Comparison of ENCODE assay signal across 8 cellular contexts in the genomic region with DNA sequence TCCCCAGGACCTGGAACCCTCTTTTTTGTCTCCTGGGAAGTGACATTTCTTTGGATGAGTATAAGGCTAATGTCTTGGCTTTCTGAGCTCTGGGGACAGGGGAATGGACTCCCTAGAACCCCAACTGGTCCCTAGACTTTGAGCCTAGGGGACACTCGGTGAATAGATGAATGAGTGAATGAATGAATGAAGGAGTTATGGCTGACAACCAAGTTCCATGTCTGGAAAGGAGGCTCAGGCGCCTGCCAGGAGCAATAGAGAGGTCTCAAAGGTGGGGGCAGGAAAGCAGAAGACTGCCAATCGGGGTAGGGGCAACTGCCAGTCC.
DNase-seq lines count a peak whose midpoint lies in the region; ATAC-seq and TF ChIP-seq lines count a peak whose summit lies in the region.

No MANE protein-coding gene starts in this region.

- ATAC-seq in stimulated activated naive CD8-positive, alpha-beta T cell treated with anti-CD3 and anti-CD28 coated beads, Interleukin-15, Interleukin-2, amounts not matched to agents 100 U/mL and 50 U/mL, for 24 hours = no peak

- no peaks in the 10 kb centered on the region for H3K9me3 ChIP-seq in mucosa of stomach (ENCODE audit: control insufficient read depth, low read length)

- H3K4me1 Mint-ChIP-seq in stimulated activated naive CD8-positive, alpha-beta T cell treated with anti-CD3 and anti-CD28 coated beads, Interleukin-15, Interleukin-2, amounts not matched to agents 100 ng/mL and 50 ng/mL, for 24 hours (ENCODE audit: low read depth) = peaks cover 22% of the 10 kb centered on the region

- peak overlapping the region; percentile 22 for H3K9ac ChIP-seq in mucosa of stomach (ENCODE audit: low read length)

- H3K4me3 ChIP-seq in cardiac fibroblast (replicated peaks in 1 of 2; ENCODE audit: low read depth in 2 of 2, low read length in 2 of 2) (peak overlapping the region; percentile 69 to 92), mucosa of stomach (ENCODE audit: low read length) (peak overlapping the region; percentile 6)

- H3K36me3 ChIP-seq in mucosa of stomach (ENCODE audit: control insufficient read depth, insufficient read depth, low read length) = peaks cover 3% of the 10 kb centered on the region

- peaks cover 71% of the 10 kb centered on the region for H3K4me1 ChIP-seq in mucosa of stomach (ENCODE audit: control insufficient read depth, insufficient read depth, low read length)

- no peaks in the 10 kb centered on the region for H3K9me3 Mint-ChIP-seq in stimulated activated naive CD8-positive, alpha-beta T cell treated with anti-CD3 and anti-CD28 coated beads, Interleukin-15, Interleukin-2, amounts not matched to agents 100 ng/mL and 50 ng/mL, for 24 hours

- no peak for DNase-seq in stimulated activated naive CD8-positive, alpha-beta T cell treated with anti-CD3 and anti-CD28 coated beads, Interleukin-15, Interleukin-2, amounts not matched to agents 100 U/mL and 50 U/mL, for 24 hours
- DNase-seq in cardiac fibroblast (ENCODE audit: low read depth in 2 of 2) = no peak
- no peak for DNase-seq in C1 segment of cervical spinal cord (lab: John Stamatoyannopoulos, UW)
- DNase-seq in NOMO-1 treated with dmso at 0.1 percent for 144 hours (lab: John Stamatoyannopoulos, UW; ENCODE audit: unreplicated experiment) = no peak
- DNase-seq in MV-4-11 (lab: John Stamatoyannopoulos, UW) = no peak
- no peak for DNase-seq in NCI-H226

- H3K36me3 Mint-ChIP-seq in stimulated activated naive CD8-positive, alpha-beta T cell treated with anti-CD3 and anti-CD28 coated beads, Interleukin-15, Interleukin-2, amounts not matched to agents 100 ng/mL and 50 ng/mL, for 24 hours (ENCODE audit: low read depth) = no peaks in the 10 kb centered on the region

- peak overlapping the region; percentile 82 for H3K4me3 Mint-ChIP-seq in stimulated activated naive CD8-positive, alpha-beta T cell treated with anti-CD3 and anti-CD28 coated beads, Interleukin-15, Interleukin-2, amounts not matched to agents 100 ng/mL and 50 ng/mL, for 24 hours

- no peak for TF ChIP-seq CTCF in cardiac fibroblast (IDR thresholded peaks at IDR 0.05; ENCODE audit: low read depth, low read length)

- no peaks in the 10 kb centered on the region for H3K27me3 ChIP-seq in mucosa of stomach (ENCODE audit: control insufficient read depth, insufficient read depth, low read length)

- H3K27ac Mint-ChIP-seq in stimulated activated naive CD8-positive, alpha-beta T cell treated with anti-CD3 and anti-CD28 coated beads, Interleukin-15, Interleukin-2, amounts not matched to agents 100 ng/mL and 50 ng/mL, for 24 hours = peak overlapping the region; percentile 76

- H3K27me3 Mint-ChIP-seq in stimulated activated naive CD8-positive, alpha-beta T cell treated with anti-CD3 and anti-CD28 coated beads, Interleukin-15, Interleukin-2, amounts not matched to agents 100 ng/mL and 50 ng/mL, for 24 hours = peaks cover 16% of the 10 kb centered on the region
